Comparison of ENCODE assay signal across 8 cellular contexts in genomic region chr2:27211943-27212625, GRCh38. TPM values are rescaled to one million over a fixed set of nuclear protein-coding genes. Genes with fewer than 3 reads are reported as not detected.
DNase-seq lines count a peak whose midpoint lies in the region; ATAC-seq and TF ChIP-seq lines count a peak whose summit lies in the region.

Gene ATRAID, plus strand, starts transcription at chr2:27212041. Its CDS starts 328 bp downstream, at chr2:27212369.
Gene SLC5A6, minus strand, starts transcription at chr2:27212268. Its CDS starts 4,618 bp downstream, at chr2:27207650.

- peak within 1 kb of the TSS; percentile 97 for H3K27ac ChIP-seq in CD4-positive, alpha-beta T cell (ENCODE audit: low read depth, low read length)
- peak within 1 kb of the TSS; percentile 93 to 98 (median 97) for H3K27ac ChIP-seq in right lobe of liver

- peaks cover 0 to 17% (median 0%) of the 10 kb centered on the region in 4 donors for H3K36me3 ChIP-seq in right lobe of liver

- H3K4me1 ChIP-seq in right lobe of liver = peaks cover 0 to 20% (median 7%) of the 10 kb centered on the region in 4 donors

- peak; percentile 96 for TF ChIP-seq POLR2A in right lobe of liver (IDR thresholded peaks at IDR 0.05)

- CTCF ChIA-PET in CD4-positive, alpha-beta T cell (lab: Charles Lee) = interaction anchor here (1.1 kb wide), 1 partner anchor 43 kb away, joined by 3 read pairs; no protein-coding TSS in a partner anchor
- CTCF ChIA-PET in activated CD4-positive, alpha-beta memory T cell treated with anti-CD3 and anti-CD28 coated beads for 36 hours (lab: Charles Lee) = interaction anchor here (0.6 to 1.6 kb wide), 4 partner anchors 68 to 199 kb away, joined by 3 to 5 read pairs (median 4); partner anchors contain the start of gene KHK

- no peaks in the 10 kb centered on the region for H3K27me3 Mint-ChIP-seq in CD4-positive, alpha-beta T cell
- no peaks in the 10 kb centered on the region for H3K27me3 Mint-ChIP-seq in activated CD4-positive, alpha-beta memory T cell treated with anti-CD3 and anti-CD28 coated beads for 36 hours

- H3K9me3 ChIP-seq in CD4-positive, alpha-beta T cell (ENCODE audit: control insufficient read depth, low read length) = no peaks in the 10 kb centered on the region
- no peaks in the 10 kb centered on the region for H3K9me3 ChIP-seq in right lobe of liver

- POLR2A ChIA-PET in CD4-positive, alpha-beta T cell (lab: Charles Lee) = interaction anchor here (0.5 to 3.2 kb wide), 14 partner anchors 25 to 678 kb away, joined by 3 to 19 read pairs (median 4); partner anchors contain the start of genes AGBL5, CENPA, KHK and OST4
- POLR2A ChIA-PET in activated CD4-positive, alpha-beta memory T cell treated with anti-CD3 and anti-CD28 coated beads for 36 hours (lab: Charles Lee) = interaction anchor here (0.6 to 1.4 kb wide), 5 partner anchors 11 to 198 kb away, joined by 3 to 4 read pairs (median 3); partner anchors contain the start of gene PPM1G

- no peaks in the 10 kb centered on the region for H3K27me3 ChIP-seq in CD4-positive, alpha-beta T cell (ENCODE audit: control insufficient read depth, insufficient read depth, low read length)
- H3K27me3 ChIP-seq in right lobe of liver = no peaks in the 10 kb centered on the region

- no peaks in the 10 kb centered on the region for H3K9me3 Mint-ChIP-seq in CD4-positive, alpha-beta T cell
- H3K9me3 Mint-ChIP-seq in activated CD4-positive, alpha-beta memory T cell treated with anti-CD3 and anti-CD28 coated beads for 36 hours = no peaks in the 10 kb centered on the region

- WGBS in right lobe of liver (ENCODE audit: insufficient coverage, low coverage, low lambda C conversion rate, missing lambda C conversion rate) = 0% methylated on average over 2 of the region's 73 CpGs

- no peak for TF ChIP-seq CTCF in CD4-positive, alpha-beta T cell (IDR thresholded peaks at IDR 0.05)
- TF ChIP-seq CTCF in right lobe of liver (IDR thresholded peaks at IDR 0.05) = no peak

- H3K4me3 ChIP-seq in right lobe of liver = peak within 1 kb of the TSS; percentile 76 to 93 (median 79)

- peak; percentile 83 for ATAC-seq in CD4-positive, alpha-beta T cell (ENCODE audit: poor library complexity)
- peak; percentile 85 for ATAC-seq in GM19455 (IDR thresholded peaks at IDR 0.05; ENCODE audit: unreplicated experiment)
- peak; percentile 88 to 95 (median 90) for ATAC-seq in right lobe of liver

- intact Hi-C loops in CD4-positive, alpha-beta T cell (cut with DNase I, micrococcal nuclease) = loop anchor here (1.0 to 10.0 kb wide), 14 partner anchors 53 to 1337 kb away; partner anchors contain the start of genes PREB (in 2 of the 2), AGBL5 (in 1 of the 2), ASXL2 (in 1 of the 2) and CENPA (in 1 of the 2)
- intact Hi-C loops in activated CD4-positive, alpha-beta memory T cell treated with anti-CD3 and anti-CD28 coated beads for 36 hours (cut with micrococcal nuclease) = loop anchor here (1.0 to 10.0 kb wide), 6 partner anchors 51 to 473 kb away; partner anchors contain the start of genes AGBL5, GTF3C2, KHK and SLC30A3
- intact Hi-C loops in right lobe of liver (cut with DNase I) = no loop called here

- H3K4me3 Mint-ChIP-seq in CD4-positive, alpha-beta T cell = peak within 1 kb of the TSS; percentile 98
- H3K4me3 Mint-ChIP-seq in activated CD4-positive, alpha-beta memory T cell treated with anti-CD3 and anti-CD28 coated beads for 36 hours = peak within 1 kb of the TSS; percentile 98

- peaks cover 40% of the 10 kb centered on the region for H3K4me1 Mint-ChIP-seq in CD4-positive, alpha-beta T cell (ENCODE audit: low read depth)
- peaks cover 49% of the 10 kb centered on the region for H3K4me1 Mint-ChIP-seq in activated CD4-positive, alpha-beta memory T cell treated with anti-CD3 and anti-CD28 coated beads for 36 hours (ENCODE audit: low read depth)

- DNase-seq in CD4-positive, alpha-beta T cell = peak; percentile 76 to 88 (median 84)
- peak; percentile 86 for DNase-seq in HK-2 (ENCODE audit: unreplicated experiment)
- DNase-seq in NCI-H82 (lab: John Stamatoyannopoulos, UW) = peak; percentile 94
- DNase-seq in activated CD4-positive, alpha-beta memory T cell treated with anti-CD3 and anti-CD28 coated beads for 36 hours = peak; percentile 92
- peak; percentile 73 to 91 for DNase-seq in dermis microvascular lymphatic vessel endothelial cell (ENCODE audit: low read depth in 2 of 2)
- peak; percentile 91 to 93 (median 92) for DNase-seq in right lobe of liver
- DNase-seq in stimulated activated CD4-positive, alpha-beta T cell treated with anti-CD3 and anti-CD28 coated beads, Interleukin-4, amount 100 ng/mL, for 24 hours = peak; percentile 88

- H3K27ac Mint-ChIP-seq in CD4-positive, alpha-beta T cell = peak within 1 kb of the TSS; percentile 98
- peak within 1 kb of the TSS; percentile 99 for H3K27ac Mint-ChIP-seq in activated CD4-positive, alpha-beta memory T cell treated with anti-CD3 and anti-CD28 coated beads for 36 hours

- peaks cover 71% of the 10 kb centered on the region for H3K36me3 Mint-ChIP-seq in CD4-positive, alpha-beta T cell (ENCODE audit: low read depth)
- H3K36me3 Mint-ChIP-seq in activated CD4-positive, alpha-beta memory T cell treated with anti-CD3 and anti-CD28 coated beads for 36 hours = peaks cover 26% of the 10 kb centered on the region

RNA-seq across cellular contexts. Expression of gene ATRAID, which starts in this region (rescaled TPM):
- 10 to 100 TPM; 79.1 to 82.5 TPM for total RNA-seq in CD4-positive, alpha-beta T cell
- total RNA-seq in activated CD4-positive, alpha-beta memory T cell treated with anti-CD3 and anti-CD28 coated beads for 36 hours = 10 to 100 TPM; 84.0 to 92.7 TPM
- total RNA-seq in dermis microvascular lymphatic vessel endothelial cell = 103 and 105 TPM in 2 replicates
- total RNA-seq in right lobe of liver = 10 to 100 TPM; 30.7 to 65.8 (median 35.9) TPM

RNA-seq across cellular contexts. Expression of gene SLC5A6, which starts in this region (rescaled TPM):
- total RNA-seq in CD4-positive, alpha-beta T cell = 100 to 1,000 TPM; 196 to 207 TPM
- total RNA-seq in activated CD4-positive, alpha-beta memory T cell treated with anti-CD3 and anti-CD28 coated beads for 36 hours = 10 to 100 TPM; 29.2 to 30.2 TPM
- total RNA-seq in dermis microvascular lymphatic vessel endothelial cell (19.5 and 23.4 TPM in 2 replicates), right lobe of liver (100 to 1,000 TPM in 3 of 6 experiments, 10 to 100 TPM in 3; 57.5 to 151 (median 90.3) TPM)

Comparison
In these comparisons a context has a peak if more than half of its experiments do, and no peak if none do; other contexts are left out.
1. Peak in every context shown above with its lines: DNase-seq, ATAC-seq, H3K4me3 ChIP-seq and H3K27ac ChIP-seq.
2. intact Hi-C loops: an anchor here in CD4-positive, alpha-beta T cell (1.0 to 10.0 kb wide) and activated CD4-positive, alpha-beta memory T cell treated with anti-CD3 and anti-CD28 coated beads for 36 hours (1.0 to 10.0 kb wide); none called in right lobe of liver.